8 cellular contexts compared by ENCODE assay signal in genomic region chr2:219207254-219207883, GRCh38. TPM values are rescaled to one million over a fixed set of nuclear protein-coding genes. Genes with fewer than 3 reads are reported as not detected.
A peak's percentile ranks its signal among the peaks of the same experiment; 100 is the strongest.
DNase-seq lines count a peak whose midpoint lies in the region; ATAC-seq, FAIRE-seq and TF ChIP-seq lines count a peak whose summit lies in the region.

No MANE protein-coding gene starts in this region.

- WGBS in body of pancreas, 2 donors = 20 to 27% methylated on average over 14 of the region's 14 CpGs
- 26% methylated on average over 14 of the region's 14 CpGs for WGBS in HepG2 (ENCODE audit: low lambda C conversion rate)

- peak overlapping the region; percentile 78 to 98 (median 94) for H3K27ac ChIP-seq in body of pancreas
- H3K27ac ChIP-seq in HepG2 (ENCODE audit: extremely low read length, insufficient read depth, low read length) = peak overlapping the region; percentile 95
- peak overlapping the region; percentile 91 to 93 for H3K27ac ChIP-seq in tibial artery

- peak overlapping the region; percentile 100 for H3K4me2 ChIP-seq in HepG2 (ENCODE audit: low read depth, low read length)

- H2AFZ ChIP-seq in HepG2 (ENCODE audit: low read length) = no peak overlapping the region

- CTCF ChIA-PET in activated CD4-positive, alpha-beta T cell treated with anti-CD3 and anti-CD28 coated beads, Interleukin-2, amount 10 ng/mL, durations not matched to agents 7 days and 5 days (lab: Charles Lee) = interaction anchor here (0.9 to 2.0 kb wide), 10 partner anchors 10 to 311 kb away, joined by 3 to 13 read pairs (median 4); partner anchors contain the start of genes GLB1L, STK16 and TUBA4B
- CTCF ChIA-PET in HepG2 (lab: Yijun Ruan, JAX; ENCODE audit: low intra/inter-chr PET ratio, low total read pairs) = interaction anchor here (2.6 kb wide), 1 partner anchor 36 kb away, joined by 8 read pairs; no protein-coding TSS in a partner anchor

- H3K27ac Mint-ChIP-seq in activated CD4-positive, alpha-beta T cell treated with anti-CD3 and anti-CD28 coated beads, Interleukin-2, amount 10 ng/mL, durations not matched to agents 7 days and 5 days = peak overlapping the region; percentile 95

- no peaks in the 10 kb centered on the region for H3K27me3 Mint-ChIP-seq in activated CD4-positive, alpha-beta T cell treated with anti-CD3 and anti-CD28 coated beads, Interleukin-2, amount 10 ng/mL, durations not matched to agents 7 days and 5 days

- no peaks in the 10 kb centered on the region for H4K20me1 ChIP-seq in HepG2 (ENCODE audit: insufficient read depth, low read length)

- no peaks in the 10 kb centered on the region for H3K27me3 ChIP-seq in body of pancreas
- no peaks in the 10 kb centered on the region; a peak in 1 of 5 replicates for H3K27me3 ChIP-seq in HepG2 (ENCODE audit: control insufficient read depth in 1 of 2, insufficient read depth in 2 of 2, low read length in 2 of 2)
- no peaks in the 10 kb centered on the region for H3K27me3 ChIP-seq in tibial artery

- H3K9ac ChIP-seq in HepG2 (ENCODE audit: insufficient read depth, low read depth, low read length) = peak overlapping the region; percentile 77

- no peak for TF ChIP-seq EP300 in HepG2 (IDR thresholded peaks at IDR 0.05; ENCODE audit: low read depth in 2 of 2, low read length in 2 of 2)
- TF ChIP-seq EP300 in HepG2 (CRISPR knock-in tag; IDR thresholded peaks at IDR 0.05; ENCODE audit: borderline replicate concordance) = 0 out of 2 replicates have a peak, but pooled peaks have one; percentile 23

- peaks cover 58% of the 10 kb centered on the region for H3K4me1 Mint-ChIP-seq in activated CD4-positive, alpha-beta T cell treated with anti-CD3 and anti-CD28 coated beads, Interleukin-2, amount 10 ng/mL, durations not matched to agents 7 days and 5 days

- DNase-seq in activated CD4-positive, alpha-beta T cell treated with anti-CD3 and anti-CD28 coated beads, Interleukin-2, amount 10 ng/mL, durations not matched to agents 7 days and 5 days = no peak
- no peak for DNase-seq in activated CD4-positive, alpha-beta T cell treated with anti-CD3 and anti-CD28 coated beads, Interleukin-2, amount 50 U/mL, for 48 hours
- DNase-seq in body of pancreas (peak in 1 of 4 donors; percentile 10), HepG2 (ENCODE audit: low spot score) (no peak), tibial artery (no peak)

- FAIRE-seq in HepG2 (lab: Jason Lieb, UNC) = no peak

- BruUV-seq in HepG2 (replicated peaks; lab: Mats Ljungman, UMichigan) = TSS peak; percentile 73

- TF ChIP-seq POLR2A in body of pancreas (IDR thresholded peaks at IDR 0.05) (no peak), HepG2 (IDR thresholded peaks at IDR 0.05; ENCODE audit: insufficient read depth in 1 of 2, low read depth in 2 of 2, low read length in 2 of 2) (0 out of 4 replicates have a peak, but pooled peaks of 1 of the 2 experiments have one; percentile 10)

- TF ChIP-seq RAD21 in HepG2 (CRISPR knock-in tag; IDR thresholded peaks at IDR 0.05) = no peak

- H3K4me3 Mint-ChIP-seq in activated CD4-positive, alpha-beta T cell treated with anti-CD3 and anti-CD28 coated beads, Interleukin-2, amount 10 ng/mL, durations not matched to agents 7 days and 5 days = peak overlapping the region; percentile 80

- H3K9me3 ChIP-seq in body of pancreas (no peaks in the 10 kb centered on the region), HepG2 (ENCODE audit: low read length) (no peaks in the 10 kb centered on the region), tibial artery (no peaks in the 10 kb centered on the region)

- H3K36me3 ChIP-seq in body of pancreas (replicated peaks in 1 of 2; ENCODE audit: insufficient read depth in 1 of 2, low read depth in 2 of 2) (peaks cover 0 to 1% of the 10 kb centered on the region in 2 donors), HepG2 (replicated peaks in 1 of 2; ENCODE audit: control insufficient read depth in 1 of 2, insufficient read depth in 2 of 2, low read length in 2 of 2) (peaks cover 13 to 27% of the 10 kb centered on the region in 2 experiments), tibial artery (peaks cover 23 to 45% (median 30%) of the 10 kb centered on the region in 3 donors)

- intact Hi-C loops in body of pancreas (cut with DNase I) = no loop called here
- intact Hi-C loops in HepG2 (cut with micrococcal nuclease; ENCODE audit: unreplicated experiment) = no loop called here
- intact Hi-C loops in tibial artery (cut with DNase I; ENCODE audit: low total_unique reads) = no loop called here

- H3K4me3 ChIP-seq in body of pancreas (peak overlapping the region; percentile 51 to 53), HepG2 (replicated peaks in 1 of 3; ENCODE audit: insufficient read depth in 1 of 3, low read depth in 2 of 3, low read length in 3 of 3) (peak overlapping the region; percentile 65 to 86 (median 69)), tibial artery (peak overlapping the region; percentile 74 to 88)

- ATAC-seq in body of pancreas (no peak), HepG2 (peak; percentile 21), GM21529 (IDR thresholded peaks at IDR 0.05; ENCODE audit: unreplicated experiment) (no peak), GM18867 (IDR thresholded peaks at IDR 0.05; ENCODE audit: unreplicated experiment) (no peak), GM18511 (IDR thresholded peaks at IDR 0.05; ENCODE audit: unreplicated experiment) (no peak)

- peaks cover 19% of the 10 kb centered on the region for H3K4me1 ChIP-seq in body of pancreas
- peaks cover 54% of the 10 kb centered on the region for H3K4me1 ChIP-seq in HepG2 (ENCODE audit: insufficient read depth, low read length)
- peaks cover 0 to 20% (median 15%) of the 10 kb centered on the region in 4 donors for H3K4me1 ChIP-seq in tibial artery

- peaks cover 3% of the 10 kb centered on the region for H3K9me3 Mint-ChIP-seq in activated CD4-positive, alpha-beta T cell treated with anti-CD3 and anti-CD28 coated beads, Interleukin-2, amount 10 ng/mL, durations not matched to agents 7 days and 5 days

- in situ Hi-C loops in HepG2 (cut with HindIII; ENCODE audit: extremely low pct_ligation_motif_present, low pct_unique_long_range_greater_than_20kb) = loop anchor here (5.0 kb wide), 1 partner anchor 35 kb away; the partner anchor contains the start of gene SLC23A3

- POLR2A ChIA-PET in activated CD4-positive, alpha-beta T cell treated with anti-CD3 and anti-CD28 coated beads, Interleukin-2, amount 10 ng/mL, durations not matched to agents 7 days and 5 days (lab: Charles Lee) = interaction anchor here (0.6 to 1.4 kb wide), 2 partner anchors 14 to 27 kb away, joined by 4 to 7 read pairs; no protein-coding TSS in a partner anchor
- POLR2A ChIA-PET in HepG2 (lab: Yijun Ruan, JAX) = interaction anchor here (0.6 to 5.6 kb wide), 25 partner anchors 10 to 180 kb away, joined by 3 to 227 read pairs (median 9); partner anchors contain the start of genes ABCB6, ANKZF1, ATG9A and CNPPD1

- H3K79me2 ChIP-seq in HepG2 (ENCODE audit: insufficient read depth, low read length) = peaks cover 6% of the 10 kb centered on the region

- H3K36me3 Mint-ChIP-seq in activated CD4-positive, alpha-beta T cell treated with anti-CD3 and anti-CD28 coated beads, Interleukin-2, amount 10 ng/mL, durations not matched to agents 7 days and 5 days (ENCODE audit: low read depth) = peaks cover 20% of the 10 kb centered on the region

- TF ChIP-seq CTCF in body of pancreas (IDR thresholded peaks at IDR 0.05) = no peak
- no peak; the same call in 1 of the 2 replicates for TF ChIP-seq CTCF in HepG2 (CRISPR knock-in tag; IDR thresholded peaks at IDR 0.05)
- no peak for TF ChIP-seq CTCF in tibial artery (IDR thresholded peaks at IDR 0.05)

RNA-seq across cellular contexts. Expression of gene ZFAND2B, which starts 0.8 kb away (rescaled TPM):
- total RNA-seq in activated CD4-positive, alpha-beta T cell treated with anti-CD3 and anti-CD28 coated beads, Interleukin-2, amount 10 ng/mL, durations not matched to agents 7 days and 5 days = 10 to 100 TPM; 49.1 to 60.2 TPM
- total RNA-seq in body of pancreas (10 to 100 TPM; 36.9 to 43.3 TPM), HepG2 (2016; rRNA removed; fragmentation: Illumina TruSeq; extraction: Trizol) (39.4 and 53.3 TPM in 2 replicates)
- total RNA-seq in HepG2 (2016; cell fraction: cytosol; rRNA removed; fragmentation: Illumina TruSeq; extraction: Trizol; ENCODE audit: low read depth) = 97.6 and 112 TPM in 2 replicates
- 37.3 and 56.7 TPM in 2 replicates for total RNA-seq in HepG2 (2016; cell fraction: insoluble cytoplasmic fraction; rRNA removed; fragmentation: Illumina TruSeq; extraction: Trizol)
- total RNA-seq in HepG2 (2016; cell fraction: membrane; rRNA removed; fragmentation: Illumina TruSeq; extraction: Trizol) = 81.3 and 81.5 TPM in 2 replicates
- total RNA-seq in HepG2 (2016; cell fraction: nucleus; rRNA removed; fragmentation: Illumina TruSeq; extraction: Trizol) = 38.7 and 41.0 TPM in 2 replicates
- 115 and 139 TPM in 2 replicates for polyA plus RNA-seq in HepG2 (2011; rRNA removed)
- 86.0 and 119 TPM in 2 replicates for polyA plus RNA-seq in HepG2 (2011; cell fraction: cytosol; rRNA removed)
- polyA plus RNA-seq in HepG2 (2011; cell fraction: nucleus; rRNA removed) = 440 and 456 TPM in 2 replicates
- 61.3 and 62.2 TPM in 2 replicates for polyA plus RNA-seq in HepG2 (2012)
- 85.1 and 89.2 TPM in 2 replicates for polyA plus RNA-seq in HepG2 (2016; cell fraction: cytosol; fragmentation: Illumina TruSeq; extraction: Trizol; ENCODE audit: low read depth)
- 42.7 and 45.5 TPM in 2 replicates for polyA plus RNA-seq in HepG2 (2016; cell fraction: insoluble cytoplasmic fraction; fragmentation: Illumina TruSeq; extraction: Trizol; ENCODE audit: low read depth)
- 68.1 and 69.5 TPM in 2 replicates for polyA plus RNA-seq in HepG2 (2016; cell fraction: membrane; fragmentation: Illumina TruSeq; extraction: Trizol; ENCODE audit: low read depth)
- polyA plus RNA-seq in HepG2 (2016; cell fraction: nucleus; fragmentation: Illumina TruSeq; extraction: Trizol; ENCODE audit: insufficient read depth, low read depth) = 75.7 and 78.1 TPM in 2 replicates
- 29.2 and 84.0 TPM in 2 replicates for polyA minus RNA-seq in HepG2 (2011; rRNA and poly(A)+ RNA removed; ENCODE audit: low replicate concordance)
- polyA minus RNA-seq in HepG2 (2011; cell fraction: cytosol; rRNA and poly(A)+ RNA removed) = 21.6 and 22.7 TPM in 2 replicates
- polyA minus RNA-seq in HepG2 (2011; cell fraction: nucleus; rRNA and poly(A)+ RNA removed) = 88.6 and 99.7 TPM in 2 replicates

RNA-seq across cellular contexts. Expression of gene ABCB6, which starts 11.4 kb away (rescaled TPM):
- 10 to 100 TPM; 10.0 to 10.3 TPM for total RNA-seq in activated CD4-positive, alpha-beta T cell treated with anti-CD3 and anti-CD28 coated beads, Interleukin-2, amount 10 ng/mL, durations not matched to agents 7 days and 5 days
- total RNA-seq in body of pancreas (10 to 100 TPM; 10.5 to 11.7 TPM), HepG2 (2016; rRNA removed; fragmentation: Illumina TruSeq; extraction: Trizol) (51.3 and 137 TPM in 2 replicates)
- 28.1 and 35.8 TPM in 2 replicates for total RNA-seq in HepG2 (2016; cell fraction: cytosol; rRNA removed; fragmentation: Illumina TruSeq; extraction: Trizol; ENCODE audit: low read depth)
- total RNA-seq in HepG2 (2016; cell fraction: insoluble cytoplasmic fraction; rRNA removed; fragmentation: Illumina TruSeq; extraction: Trizol) = 43.5 and 141 TPM in 2 replicates
- 47.7 and 48.7 TPM in 2 replicates for total RNA-seq in HepG2 (2016; cell fraction: membrane; rRNA removed; fragmentation: Illumina TruSeq; extraction: Trizol)
- total RNA-seq in HepG2 (2016; cell fraction: nucleus; rRNA removed; fragmentation: Illumina TruSeq; extraction: Trizol) = 116 and 133 TPM in 2 replicates
- polyA plus RNA-seq in HepG2 (2011; rRNA removed) = 91.1 and 106 TPM in 2 replicates
- 41.3 and 55.0 TPM in 2 replicates for polyA plus RNA-seq in HepG2 (2011; cell fraction: cytosol; rRNA removed)
- 379 and 422 TPM in 2 replicates for polyA plus RNA-seq in HepG2 (2011; cell fraction: nucleus; rRNA removed)
- 116 and 121 TPM in 2 replicates for polyA plus RNA-seq in HepG2 (2012)
- polyA plus RNA-seq in HepG2 (2016; cell fraction: cytosol; fragmentation: Illumina TruSeq; extraction: Trizol; ENCODE audit: low read depth) = 19.8 and 20.8 TPM in 2 replicates
- polyA plus RNA-seq in HepG2 (2016; cell fraction: insoluble cytoplasmic fraction; fragmentation: Illumina TruSeq; extraction: Trizol; ENCODE audit: low read depth) = 40.4 and 42.9 TPM in 2 replicates
- polyA plus RNA-seq in HepG2 (2016; cell fraction: membrane; fragmentation: Illumina TruSeq; extraction: Trizol; ENCODE audit: low read depth) = 30.7 and 31.5 TPM in 2 replicates
- 219 and 220 TPM in 2 replicates for polyA plus RNA-seq in HepG2 (2016; cell fraction: nucleus; fragmentation: Illumina TruSeq; extraction: Trizol; ENCODE audit: insufficient read depth, low read depth)
- 38.6 and 282 TPM in 2 replicates for polyA minus RNA-seq in HepG2 (2011; rRNA and poly(A)+ RNA removed; ENCODE audit: low replicate concordance)
- polyA minus RNA-seq in HepG2 (2011; cell fraction: cytosol; rRNA and poly(A)+ RNA removed) = 35.0 and 43.2 TPM in 2 replicates
- polyA minus RNA-seq in HepG2 (2011; cell fraction: nucleus; rRNA and poly(A)+ RNA removed) = 86.5 and 121 TPM in 2 replicates

RNA-seq across cellular contexts. Expression of gene ATG9A, which starts 22.1 kb away (rescaled TPM):
- total RNA-seq in activated CD4-positive, alpha-beta T cell treated with anti-CD3 and anti-CD28 coated beads, Interleukin-2, amount 10 ng/mL, durations not matched to agents 7 days and 5 days = 10 to 100 TPM; 48.5 to 52.9 TPM
- 10 to 100 TPM; 21.0 to 27.7 TPM for total RNA-seq in body of pancreas
- 22.2 and 35.0 TPM in 2 replicates for total RNA-seq in HepG2 (2016; rRNA removed; fragmentation: Illumina TruSeq; extraction: Trizol)
- total RNA-seq in HepG2 (2016; cell fraction: cytosol; rRNA removed; fragmentation: Illumina TruSeq; extraction: Trizol; ENCODE audit: low read depth) = 4.5 and 6.5 TPM in 2 replicates
- 20.4 and 32.7 TPM in 2 replicates for total RNA-seq in HepG2 (2016; cell fraction: insoluble cytoplasmic fraction; rRNA removed; fragmentation: Illumina TruSeq; extraction: Trizol)
- 16.0 and 25.9 TPM in 2 replicates for total RNA-seq in HepG2 (2016; cell fraction: membrane; rRNA removed; fragmentation: Illumina TruSeq; extraction: Trizol)
- 35.0 and 40.9 TPM in 2 replicates for total RNA-seq in HepG2 (2016; cell fraction: nucleus; rRNA removed; fragmentation: Illumina TruSeq; extraction: Trizol)
- polyA plus RNA-seq in HepG2 (2011; rRNA removed) = 131 and 172 TPM in 2 replicates
- polyA plus RNA-seq in HepG2 (2011; cell fraction: cytosol; rRNA removed) = 123 and 128 TPM in 2 replicates
- polyA plus RNA-seq in HepG2 (2011; cell fraction: nucleus; rRNA removed) = 189 and 211 TPM in 2 replicates
- 94.7 and 110 TPM in 2 replicates for polyA plus RNA-seq in HepG2 (2012)
- 5.3 and 5.7 TPM in 2 replicates for polyA plus RNA-seq in HepG2 (2016; cell fraction: cytosol; fragmentation: Illumina TruSeq; extraction: Trizol; ENCODE audit: low read depth)
- 22.5 and 28.3 TPM in 2 replicates for polyA plus RNA-seq in HepG2 (2016; cell fraction: insoluble cytoplasmic fraction; fragmentation: Illumina TruSeq; extraction: Trizol; ENCODE audit: low read depth)
- 17.7 and 19.4 TPM in 2 replicates for polyA plus RNA-seq in HepG2 (2016; cell fraction: membrane; fragmentation: Illumina TruSeq; extraction: Trizol; ENCODE audit: low read depth)
- 57.3 and 62.1 TPM in 2 replicates for polyA plus RNA-seq in HepG2 (2016; cell fraction: nucleus; fragmentation: Illumina TruSeq; extraction: Trizol; ENCODE audit: insufficient read depth, low read depth)
- 133 and 388 TPM in 2 replicates for polyA minus RNA-seq in HepG2 (2011; rRNA and poly(A)+ RNA removed; ENCODE audit: low replicate concordance)
- polyA minus RNA-seq in HepG2 (2011; cell fraction: cytosol; rRNA and poly(A)+ RNA removed) = 97.2 and 111 TPM in 2 replicates
- polyA minus RNA-seq in HepG2 (2011; cell fraction: nucleus; rRNA and poly(A)+ RNA removed) = 57.6 and 91.8 TPM in 2 replicates

RNA-seq across cellular contexts. Expression of gene ANKZF1, which starts 22.2 kb away (rescaled TPM):
- 100 to 1,000 TPM in 1 of 2 experiments, 10 to 100 TPM in 1; 92.0 to 100 TPM for total RNA-seq in activated CD4-positive, alpha-beta T cell treated with anti-CD3 and anti-CD28 coated beads, Interleukin-2, amount 10 ng/mL, durations not matched to agents 7 days and 5 days
- 10 to 100 TPM; 67.5 to 95.3 TPM for total RNA-seq in body of pancreas
- 14.6 and 25.3 TPM in 2 replicates for total RNA-seq in HepG2 (2016; rRNA removed; fragmentation: Illumina TruSeq; extraction: Trizol)
- 7.2 and 11.5 TPM in 2 replicates for total RNA-seq in HepG2 (2016; cell fraction: cytosol; rRNA removed; fragmentation: Illumina TruSeq; extraction: Trizol; ENCODE audit: low read depth)
- total RNA-seq in HepG2 (2016; cell fraction: insoluble cytoplasmic fraction; rRNA removed; fragmentation: Illumina TruSeq; extraction: Trizol) = 15.1 and 28.1 TPM in 2 replicates
- 9.6 and 9.7 TPM in 2 replicates for total RNA-seq in HepG2 (2016; cell fraction: membrane; rRNA removed; fragmentation: Illumina TruSeq; extraction: Trizol)
- 35.5 and 43.3 TPM in 2 replicates for total RNA-seq in HepG2 (2016; cell fraction: nucleus; rRNA removed; fragmentation: Illumina TruSeq; extraction: Trizol)
- 128 and 131 TPM in 2 replicates for polyA plus RNA-seq in HepG2 (2011; rRNA removed)
- 31.4 and 41.4 TPM in 2 replicates for polyA plus RNA-seq in HepG2 (2011; cell fraction: cytosol; rRNA removed)
- polyA plus RNA-seq in HepG2 (2011; cell fraction: nucleus; rRNA removed) = 741 and 801 TPM in 2 replicates
- 97.7 and 105 TPM in 2 replicates for polyA plus RNA-seq in HepG2 (2012)
- polyA plus RNA-seq in HepG2 (2016; cell fraction: cytosol; fragmentation: Illumina TruSeq; extraction: Trizol; ENCODE audit: low read depth) = 1.9 and 2.1 TPM in 2 replicates
- polyA plus RNA-seq in HepG2 (2016; cell fraction: insoluble cytoplasmic fraction; fragmentation: Illumina TruSeq; extraction: Trizol; ENCODE audit: low read depth) = 12.2 and 12.4 TPM in 2 replicates
- polyA plus RNA-seq in HepG2 (2016; cell fraction: membrane; fragmentation: Illumina TruSeq; extraction: Trizol; ENCODE audit: low read depth) = 3.0 and 3.3 TPM in 2 replicates
- 74.4 and 78.7 TPM in 2 replicates for polyA plus RNA-seq in HepG2 (2016; cell fraction: nucleus; fragmentation: Illumina TruSeq; extraction: Trizol; ENCODE audit: insufficient read depth, low read depth)
- polyA minus RNA-seq in HepG2 (2011; rRNA and poly(A)+ RNA removed; ENCODE audit: low replicate concordance) = 27.1 and 66.1 TPM in 2 replicates
- polyA minus RNA-seq in HepG2 (2011; cell fraction: cytosol; rRNA and poly(A)+ RNA removed) = 26.1 and 28.4 TPM in 2 replicates
- 218 and 249 TPM in 2 replicates for polyA minus RNA-seq in HepG2 (2011; cell fraction: nucleus; rRNA and poly(A)+ RNA removed)

RNA-seq across cellular contexts. Expression of gene RETREG2, which starts 29.3 kb away (rescaled TPM):
- 100 to 1,000 TPM in 1 of 2 experiments, 10 to 100 TPM in 1; 95.1 to 102 TPM for total RNA-seq in activated CD4-positive, alpha-beta T cell treated with anti-CD3 and anti-CD28 coated beads, Interleukin-2, amount 10 ng/mL, durations not matched to agents 7 days and 5 days
- total RNA-seq in body of pancreas = 10 to 100 TPM; 41.9 to 43.6 TPM
- total RNA-seq in HepG2 (2016; rRNA removed; fragmentation: Illumina TruSeq; extraction: Trizol) = 59.7 and 86.0 TPM in 2 replicates
- total RNA-seq in HepG2 (2016; cell fraction: cytosol; rRNA removed; fragmentation: Illumina TruSeq; extraction: Trizol; ENCODE audit: low read depth) = 29.5 and 34.8 TPM in 2 replicates
- total RNA-seq in HepG2 (2016; cell fraction: insoluble cytoplasmic fraction; rRNA removed; fragmentation: Illumina TruSeq; extraction: Trizol) = 56.6 and 88.6 TPM in 2 replicates
- 119 and 127 TPM in 2 replicates for total RNA-seq in HepG2 (2016; cell fraction: membrane; rRNA removed; fragmentation: Illumina TruSeq; extraction: Trizol)
- 52.2 and 63.7 TPM in 2 replicates for total RNA-seq in HepG2 (2016; cell fraction: nucleus; rRNA removed; fragmentation: Illumina TruSeq; extraction: Trizol)
- 134 and 137 TPM in 2 replicates for polyA plus RNA-seq in HepG2 (2011; rRNA removed)
- polyA plus RNA-seq in HepG2 (2011; cell fraction: cytosol; rRNA removed) = 145 and 149 TPM in 2 replicates
- polyA plus RNA-seq in HepG2 (2011; cell fraction: nucleus; rRNA removed) = 127 and 155 TPM in 2 replicates
- 82.7 and 89.2 TPM in 2 replicates for polyA plus RNA-seq in HepG2 (2012)
- polyA plus RNA-seq in HepG2 (2016; cell fraction: cytosol; fragmentation: Illumina TruSeq; extraction: Trizol; ENCODE audit: low read depth) = 47.5 and 51.2 TPM in 2 replicates
- polyA plus RNA-seq in HepG2 (2016; cell fraction: insoluble cytoplasmic fraction; fragmentation: Illumina TruSeq; extraction: Trizol; ENCODE audit: low read depth) = 51.2 and 58.4 TPM in 2 replicates
- polyA plus RNA-seq in HepG2 (2016; cell fraction: membrane; fragmentation: Illumina TruSeq; extraction: Trizol; ENCODE audit: low read depth) = 95.6 and 101 TPM in 2 replicates
- 84.0 and 89.2 TPM in 2 replicates for polyA plus RNA-seq in HepG2 (2016; cell fraction: nucleus; fragmentation: Illumina TruSeq; extraction: Trizol; ENCODE audit: insufficient read depth, low read depth)
- 148 and 315 TPM in 2 replicates for polyA minus RNA-seq in HepG2 (2011; rRNA and poly(A)+ RNA removed; ENCODE audit: low replicate concordance)
- 63.9 and 70.8 TPM in 2 replicates for polyA minus RNA-seq in HepG2 (2011; cell fraction: cytosol; rRNA and poly(A)+ RNA removed)
- 91.3 and 97.2 TPM in 2 replicates for polyA minus RNA-seq in HepG2 (2011; cell fraction: nucleus; rRNA and poly(A)+ RNA removed)
